Comparison of ENCODE assay signal across 8 cellular contexts in the genomic region with DNA sequence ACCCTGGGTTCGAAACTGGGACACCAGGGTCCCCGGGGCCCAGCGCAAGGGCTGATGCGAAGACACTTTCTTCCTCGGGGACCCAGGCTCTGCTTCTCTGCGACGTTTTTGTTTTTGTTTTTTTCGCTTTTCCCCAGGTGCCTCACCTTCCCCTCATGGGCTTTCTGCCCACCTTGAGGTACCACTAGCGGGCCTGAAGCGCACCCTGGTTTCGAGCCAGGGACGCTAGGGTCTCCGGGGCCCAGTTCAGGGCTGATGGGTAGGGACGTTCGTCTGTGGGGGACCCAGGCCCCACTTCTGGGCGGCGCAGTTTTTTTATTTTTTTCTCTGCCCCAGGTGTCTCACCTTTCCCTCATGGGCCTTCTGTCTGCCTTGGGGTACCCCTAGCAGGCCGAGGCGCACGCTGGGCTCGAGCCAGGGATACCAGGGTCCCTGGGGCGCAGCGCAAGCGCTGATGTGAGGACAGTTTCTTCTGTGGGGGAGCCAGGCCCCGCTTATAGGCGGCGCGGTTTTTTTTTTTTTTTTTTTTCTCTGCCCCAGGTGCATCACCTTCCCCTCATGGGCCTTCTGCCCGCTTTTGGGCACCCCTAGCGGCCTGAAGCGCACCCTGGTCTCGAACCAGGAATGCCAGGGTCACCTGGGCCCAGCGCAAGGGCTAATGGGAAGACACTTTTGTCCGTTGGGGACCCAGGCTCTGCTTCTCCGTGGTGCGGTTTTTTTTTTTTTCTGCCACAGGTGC.
A peak's percentile ranks its signal among the peaks of the same experiment; 100 is the strongest.
DNase-seq lines count a peak whose midpoint lies in the region; ATAC-seq and TF ChIP-seq lines count a peak whose summit lies in the region.
"Not testable (repeated sequence)": the region's sequence is repeated elsewhere in the genome, so short reads cannot be mapped to it uniquely, and the experiment has no call there.

No MANE protein-coding gene starts in this region.

- not testable (repeated sequence) for H3F3A ChIP-seq in DOHH2 (ENCODE audit: control insufficient read depth, insufficient read depth)

- not testable (repeated sequence) for TF ChIP-seq EP300 in sigmoid colon (IDR thresholded peaks at IDR 0.05)

- not testable (repeated sequence) for H3K27me3 Mint-ChIP-seq in IgD-negative memory B cell; T-helper 17 cell; activated T-cell treated with anti-CD3 and anti-CD28 coated beads, Interleukin-2, amount 50 U/mL, for 24 hours
- peaks cover 7 to 13% (median 8%) of the 10 kb centered on the region in 3 donors for H3K27me3 Mint-ChIP-seq in immature natural killer cell (ENCODE audit: low read depth in 3 of 3)

- H3K27ac ChIP-seq in DOHH2 (ENCODE audit: low read depth, low read length), result peak overlapping the region; percentile 77
- H3K27ac ChIP-seq in sigmoid colon, result peak overlapping the region in 3 of 4 donors; percentile 59 to 71 (median 61)
- H3K27ac ChIP-seq in thoracic aorta, result not testable (repeated sequence)

- not testable (repeated sequence) for H3K9me2 ChIP-seq in DOHH2 (replicated peaks; ENCODE audit: control insufficient read depth, low read length)

- H3K27me3 ChIP-seq in DOHH2 (ENCODE audit: control insufficient read depth, low read length); adipocyte (replicated peaks; ENCODE audit: control insufficient read depth, insufficient read depth, low read length); sigmoid colon; thoracic aorta (replicated peaks; ENCODE audit: insufficient read depth): not testable (repeated sequence)

- intact Hi-C loops in sigmoid colon (cut with DNase I), result not testable (repeated sequence)

- not testable (repeated sequence) for DNase-seq in T-helper 17 cell; activated T-cell treated with anti-CD3 and anti-CD28 coated beads, Interleukin-2, amount 50 U/mL, for 24 hours; adipocyte (ENCODE audit: low read depth); immature natural killer cell; sigmoid colon; thoracic aorta (ENCODE audit: low spot score)

- H3K4me3 Mint-ChIP-seq in IgD-negative memory B cell (peak overlapping the region in 3 of 4 donors; percentile 63 to 95 (median 66)), immature natural killer cell (peak overlapping the region; percentile 42 to 74 (median 51))
- not testable (repeated sequence) for H3K4me3 Mint-ChIP-seq in T-helper 17 cell
- H3K4me3 Mint-ChIP-seq in activated T-cell treated with anti-CD3 and anti-CD28 coated beads, Interleukin-2, amount 50 U/mL, for 24 hours, result peak overlapping the region; percentile 25

- H3K4me3 ChIP-seq in DOHH2 (ENCODE audit: low read length) (peak overlapping the region; percentile 56), adipocyte (ENCODE audit: low read length) (peak overlapping the region; percentile 41), sigmoid colon (peak overlapping the region in 3 of 4 donors; percentile 28 to 34 (median 29)), thoracic aorta (peak overlapping the region; percentile 64)

- not testable (repeated sequence) for H3K9ac ChIP-seq in adipocyte (ENCODE audit: low read length)

- H3K4me1 Mint-ChIP-seq in IgD-negative memory B cell; T-helper 17 cell; activated T-cell treated with anti-CD3 and anti-CD28 coated beads, Interleukin-2, amount 50 U/mL, for 24 hours (ENCODE audit: low read depth): not testable (repeated sequence)
- peaks cover 8 to 10% of the 10 kb centered on the region in 2 donors for H3K4me1 Mint-ChIP-seq in immature natural killer cell

- H3K4me2 ChIP-seq in DOHH2 (ENCODE audit: low read length), result peak overlapping the region; percentile 55

- not testable (repeated sequence) for H3K36me3 Mint-ChIP-seq in IgD-negative memory B cell; T-helper 17 cell (ENCODE audit: low read depth); activated T-cell treated with anti-CD3 and anti-CD28 coated beads, Interleukin-2, amount 50 U/mL, for 24 hours (ENCODE audit: low read depth); immature natural killer cell

- ATAC-seq in T-helper 17 cell, result peak; percentile 44
- not testable (repeated sequence) for ATAC-seq in thoracic aorta (ENCODE audit: insufficient number of reproducible peaks, low FRiP score, low read depth)

- H3K4me1 ChIP-seq in DOHH2 (ENCODE audit: control insufficient read depth, low read length), result peaks cover 11% of the 10 kb centered on the region
- not testable (repeated sequence) for H3K4me1 ChIP-seq in adipocyte (ENCODE audit: control insufficient read depth, insufficient read depth, low read length); sigmoid colon; thoracic aorta (ENCODE audit: control insufficient read depth in 1 of 2, low read depth in 2 of 2)

- H3K9me3 Mint-ChIP-seq in IgD-negative memory B cell; activated T-cell treated with anti-CD3 and anti-CD28 coated beads, Interleukin-2, amount 50 U/mL, for 24 hours; immature natural killer cell: not testable (repeated sequence)

- TF ChIP-seq POLR2A in sigmoid colon (IDR thresholded peaks at IDR 0.05), result not testable (repeated sequence)

- H4K20me1 ChIP-seq in DOHH2 (ENCODE audit: control insufficient read depth, insufficient read depth, low read depth, low read length), result not testable (repeated sequence)

- TF ChIP-seq CTCF in DOHH2 (IDR thresholded peaks at IDR 0.05; ENCODE audit: low read depth, low read length, poor library complexity, severe bottlenecking); sigmoid colon (IDR thresholded peaks at IDR 0.05); thoracic aorta (IDR thresholded peaks at IDR 0.05): not testable (repeated sequence)

- peak overlapping the region in 2 of 3 donors; percentile 85 to 96 for H3K27ac Mint-ChIP-seq in IgD-negative memory B cell
- not testable (repeated sequence) for H3K27ac Mint-ChIP-seq in T-helper 17 cell; activated T-cell treated with anti-CD3 and anti-CD28 coated beads, Interleukin-2, amount 50 U/mL, for 24 hours; immature natural killer cell

- peaks cover 14% of the 10 kb centered on the region for H3K79me2 ChIP-seq in DOHH2 (ENCODE audit: control insufficient read depth, low read length)

- H3K9me3 ChIP-seq in DOHH2 (ENCODE audit: control insufficient read depth, insufficient read depth, low read length); T-helper 17 cell (ENCODE audit: control insufficient read depth, low read length, poor library complexity, severe bottlenecking); adipocyte (ENCODE audit: control insufficient read depth, low read length); sigmoid colon; thoracic aorta: not testable (repeated sequence)

- 1 to 18% methylated on average over 7 to 9 of the region's 36 CpGs for WGBS in sigmoid colon, 2 donors

- H3K36me3 ChIP-seq in DOHH2 (ENCODE audit: control insufficient read depth, low read length); adipocyte (ENCODE audit: control insufficient read depth, insufficient read depth, low read length, severe bottlenecking); sigmoid colon; thoracic aorta: not testable (repeated sequence)
